ENCODE assay signal across 1 cellular context in genomic region chr2:101807242-101807641, GRCh38.
TF ChIP-seq lines count a peak whose summit lies in the region.

No MANE protein-coding gene starts in this region.

TF ChIP-seq in H1, 55 proteins besides CTCF, POLR2A, EP300 and RAD21 (continued from another document):
- TF ChIP-seq RXRA (IDR thresholded peaks at IDR 0.05; ENCODE audit: insufficient read depth, low read depth, low read length) (no peak), RFX5 (IDR thresholded peaks at IDR 0.05; ENCODE audit: borderline replicate concordance, low read depth, low read length) (no peak), MAFK (IDR thresholded peaks at IDR 0.05; ENCODE audit: low read depth, low read length) (no peak)
TF ChIP-seq in H1: peak in this region for 0.
